In the genomic region with DNA sequence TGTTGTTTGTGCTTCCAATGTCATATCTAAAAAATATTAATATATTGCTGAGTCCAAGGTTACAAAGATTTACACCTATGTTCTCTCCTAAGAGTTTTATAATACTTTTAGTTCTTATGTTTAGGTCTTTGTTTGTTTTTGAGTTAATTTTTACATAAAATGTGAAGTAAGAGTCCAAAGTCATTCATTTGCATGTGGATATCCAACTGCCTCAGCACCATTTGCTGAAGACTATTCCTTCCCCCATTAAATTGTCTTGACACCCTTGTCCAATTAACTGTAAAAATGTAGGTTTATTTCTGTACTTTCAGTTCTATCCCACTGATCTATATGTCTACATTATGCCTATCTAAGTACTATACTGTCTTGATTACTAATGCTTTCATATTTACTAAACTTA, we compare ENCODE assay signal across 23 cellular contexts.
"Had no signal": no experiment of that assay in that cellular context is flagged by ENCODE, and none has a peak within 500 bp of the region (broad histone marks: within the 10 kb centered on the region; RNA-seq: fewer than 3 reads in every experiment).

No MANE protein-coding gene starts in this region.

- DNase-seq: KBM-7, MV-4-11, NCI-H1048, NCI-H1105, NCI-H1417, NCI-H146, NCI-H1694 treated with DMSO at 0.1 percent for 48 hours, NCI-H1930, NCI-H2081, NCI-H2171, NCI-H226, NCI-H446, NCI-H510A, NCI-H524 treated with DMSO at 0.1 percent for 48 hours, NCI-H69, NCI-H774, Right ventricle myocardium superior, RPMI8226, SIG-M5 had no signal

- H3K27me3 ChIP-seq: SJSA1 had no signal

- H3K4me3 ChIP-seq: SJSA1, SK-N-MC had no signal

- H3K4me1 ChIP-seq: SJSA1 had no signal

- H3K27ac ChIP-seq: HL-60, SJSA1, SK-N-MC had no signal

- FAIRE-seq: HTR-8/SVneo had no signal
